8 cellular contexts compared by ENCODE assay signal in genomic region chr15:73632670-73633058, GRCh38. TPM values are rescaled to one million over a fixed set of nuclear protein-coding genes. Genes with fewer than 3 reads are reported as not detected.
DNase-seq lines count a peak whose midpoint lies in the region; ATAC-seq and TF ChIP-seq lines count a peak whose summit lies in the region.

No MANE protein-coding gene starts in this region.

- H3K9me3 ChIP-seq in heart right ventricle (no peaks in the 10 kb centered on the region), skeletal muscle satellite cell (replicated peaks; ENCODE audit: low read length) (no peaks in the 10 kb centered on the region)

- H3K36me3 Mint-ChIP-seq in activated T-helper 1 cell treated with anti-CD3 and anti-CD28 coated beads, Interleukin-12 subunit alpha, Interleukin-12 subunit beta, Interleukin-2, Interleukin-4 antibody, amounts not matched to agents 30 ng/mL and 10 ng/mL and 1 ng/mL, durations not matched to agents 14 hours and 24 hours and 36 hours (ENCODE audit: low read depth): peaks cover 3% of the 10 kb centered on the region

- peaks cover 8% of the 10 kb centered on the region for H3K27me3 Mint-ChIP-seq in activated T-helper 1 cell treated with anti-CD3 and anti-CD28 coated beads, Interleukin-12 subunit alpha, Interleukin-12 subunit beta, Interleukin-2, Interleukin-4 antibody, amounts not matched to agents 30 ng/mL and 10 ng/mL and 1 ng/mL, durations not matched to agents 14 hours and 24 hours and 36 hours (ENCODE audit: insufficient read depth)

- H3K36me3 ChIP-seq in heart right ventricle: no peaks in the 10 kb centered on the region
- no peaks in the 10 kb centered on the region for H3K36me3 ChIP-seq in skeletal muscle satellite cell (ENCODE audit: insufficient read depth, low read length)

- peak overlapping the region; percentile 89 for H3K4me3 Mint-ChIP-seq in activated T-helper 1 cell treated with anti-CD3 and anti-CD28 coated beads, Interleukin-12 subunit alpha, Interleukin-12 subunit beta, Interleukin-2, Interleukin-4 antibody, amounts not matched to agents 30 ng/mL and 10 ng/mL and 1 ng/mL, durations not matched to agents 14 hours and 24 hours and 36 hours

- peak overlapping the region; percentile 89 for H3K4me2 ChIP-seq in skeletal muscle satellite cell (ENCODE audit: low read length)

- TF ChIP-seq CTCF in heart right ventricle (IDR thresholded peaks at IDR 0.05): no peak

- H3K9me3 Mint-ChIP-seq in activated T-helper 1 cell treated with anti-CD3 and anti-CD28 coated beads, Interleukin-12 subunit alpha, Interleukin-12 subunit beta, Interleukin-2, Interleukin-4 antibody, amounts not matched to agents 30 ng/mL and 10 ng/mL and 1 ng/mL, durations not matched to agents 14 hours and 24 hours and 36 hours: no peaks in the 10 kb centered on the region

- H3K9ac ChIP-seq in skeletal muscle satellite cell (ENCODE audit: low read depth, low read length): peak overlapping the region; percentile 93

- peaks cover 4 to 69% (median 57%) of the 10 kb centered on the region in 9 donors for H3K4me1 ChIP-seq in heart right ventricle
- peaks cover 51% of the 10 kb centered on the region for H3K4me1 ChIP-seq in skeletal muscle satellite cell (ENCODE audit: control insufficient read depth, insufficient read depth, low read length)

- peak; percentile 3 for ATAC-seq in GM18502 (IDR thresholded peaks at IDR 0.05; ENCODE audit: poor library complexity, unreplicated experiment)
- peak; percentile 1 for ATAC-seq in HG03097 (IDR thresholded peaks at IDR 0.05; ENCODE audit: low FRiP score, unreplicated experiment)
- ATAC-seq in heart right ventricle: peak in 3 of 8 donors; percentile 0 to 3 (median 0)
- ATAC-seq in GM18858 (IDR thresholded peaks at IDR 0.05; ENCODE audit: unreplicated experiment): no peak

- peaks cover 0 to 1% (median 0%) of the 10 kb centered on the region in 7 donors for H3K27me3 ChIP-seq in heart right ventricle
- H3K27me3 ChIP-seq in skeletal muscle satellite cell (ENCODE audit: control insufficient read depth, insufficient read depth, low read length): no peaks in the 10 kb centered on the region

- H3K4me3 ChIP-seq in heart right ventricle (peak overlapping the region; percentile 88 to 98 (median 96)), skeletal muscle satellite cell (ENCODE audit: low read length) (peak overlapping the region; percentile 80)

- peak; percentile 9 for DNase-seq in activated T-helper 1 cell treated with anti-CD3 and anti-CD28 coated beads, Interleukin-12 subunit alpha, Interleukin-12 subunit beta, Interleukin-2, Interleukin-4 antibody, amounts not matched to agents 30 ng/mL and 10 ng/mL and 1 ng/mL, durations not matched to agents 14 hours and 24 hours and 36 hours (ENCODE audit: low spot score)
- DNase-seq in heart right ventricle (no peak), NCI-H2196 (lab: John Stamatoyannopoulos, UW; ENCODE audit: unreplicated experiment) (no peak), NCI-H345 (lab: John Stamatoyannopoulos, UW) (no peak)

- intact Hi-C loops in activated T-helper 1 cell treated with anti-CD3 and anti-CD28 coated beads, Interleukin-12 subunit alpha, Interleukin-12 subunit beta, Interleukin-2, Interleukin-4 antibody, amounts not matched to agents 30 ng/mL and 10 ng/mL and 1 ng/mL, durations not matched to agents 14 hours and 24 hours and 36 hours (cut with micrococcal nuclease): loop anchor here (1.0 to 10.0 kb wide), 7 partner anchors 25 to 946 kb away; partner anchors contain the start of genes ARID3B, BBS4, HIGD2B and PML
- intact Hi-C loops in heart right ventricle (cut with DNase I): loop anchor here in 7 of 10 donors (5.0 to 10.0 kb wide), 7 partner anchors 35 to 338 kb away; no protein-coding TSS in a partner anchor

- H3K27ac Mint-ChIP-seq in activated T-helper 1 cell treated with anti-CD3 and anti-CD28 coated beads, Interleukin-12 subunit alpha, Interleukin-12 subunit beta, Interleukin-2, Interleukin-4 antibody, amounts not matched to agents 30 ng/mL and 10 ng/mL and 1 ng/mL, durations not matched to agents 14 hours and 24 hours and 36 hours: peak overlapping the region; percentile 74

- H3K27ac ChIP-seq in heart right ventricle: peak overlapping the region; percentile 94 to 99 (median 98)

- 0% methylated on average over 40 of the region's 40 CpGs for WGBS in heart right ventricle, 2 donors

- peaks cover 60% of the 10 kb centered on the region for H3K4me1 Mint-ChIP-seq in activated T-helper 1 cell treated with anti-CD3 and anti-CD28 coated beads, Interleukin-12 subunit alpha, Interleukin-12 subunit beta, Interleukin-2, Interleukin-4 antibody, amounts not matched to agents 30 ng/mL and 10 ng/mL and 1 ng/mL, durations not matched to agents 14 hours and 24 hours and 36 hours (ENCODE audit: low read depth)

RNA-seq across cellular contexts. Expression of gene NPTN, which starts 0.5 kb away (rescaled TPM):
- total RNA-seq in activated T-helper 1 cell treated with anti-CD3 and anti-CD28 coated beads, Interleukin-12 subunit alpha, Interleukin-12 subunit beta, Interleukin-2, Interleukin-4 antibody, amounts not matched to agents 30 ng/mL and 10 ng/mL and 1 ng/mL, durations not matched to agents 14 hours and 24 hours and 36 hours: 91.1 and 91.2 TPM in 2 replicates
- 100 to 1,000 TPM; 167 to 212 (median 188) TPM for total RNA-seq in heart right ventricle
- polyA plus RNA-seq in heart right ventricle: 100 to 1,000 TPM in 1 of 2 donors, 10 to 100 TPM in 1; 89.9 to 121 TPM
- total RNA-seq in skeletal muscle satellite cell (2012; rRNA removed): 52.5 and 58.8 TPM in 2 replicates

RNA-seq across cellular contexts. Expression of gene CD276, which starts 51.5 kb away (rescaled TPM):
- 29.0 and 29.2 TPM in 2 replicates for total RNA-seq in activated T-helper 1 cell treated with anti-CD3 and anti-CD28 coated beads, Interleukin-12 subunit alpha, Interleukin-12 subunit beta, Interleukin-2, Interleukin-4 antibody, amounts not matched to agents 30 ng/mL and 10 ng/mL and 1 ng/mL, durations not matched to agents 14 hours and 24 hours and 36 hours
- total RNA-seq in heart right ventricle: 10 to 100 TPM; 26.5 to 77.1 (median 38.1) TPM
- polyA plus RNA-seq in heart right ventricle: 10 to 100 TPM; 34.2 to 45.1 TPM
- 119 and 133 TPM in 2 replicates for total RNA-seq in skeletal muscle satellite cell (2012; rRNA removed)
